Comparison of ENCODE assay signal across 1 cellular context in the genomic region with DNA sequence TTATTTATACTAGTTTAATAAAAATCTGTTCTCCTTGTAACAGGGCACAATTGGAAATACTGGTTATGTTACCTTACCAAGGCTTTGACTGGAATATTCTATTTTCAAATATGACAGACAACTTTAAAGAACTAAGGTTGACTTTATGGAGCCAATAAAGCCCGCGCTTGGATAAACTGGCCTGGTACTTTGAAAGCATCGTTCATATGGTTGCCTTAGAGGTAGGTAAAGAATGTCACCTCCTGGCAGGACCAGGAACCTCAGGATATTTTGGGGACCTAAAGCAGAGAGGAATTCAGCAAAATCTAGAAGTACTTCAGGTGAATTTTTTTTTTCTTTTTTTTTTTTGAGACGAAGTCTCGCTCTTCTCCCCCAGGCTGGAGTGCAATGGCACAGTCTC.
TF ChIP-seq lines count a peak whose summit lies in the region.

No MANE protein-coding gene starts in this region.

TF ChIP-seq in SK-N-SH treated with all-trans-retinoic acid at 6 μM for 48 hours, 23 proteins besides CTCF, POLR2A, EP300 and RAD21 (continued from another document):
- TF ChIP-seq, protein P1, sequence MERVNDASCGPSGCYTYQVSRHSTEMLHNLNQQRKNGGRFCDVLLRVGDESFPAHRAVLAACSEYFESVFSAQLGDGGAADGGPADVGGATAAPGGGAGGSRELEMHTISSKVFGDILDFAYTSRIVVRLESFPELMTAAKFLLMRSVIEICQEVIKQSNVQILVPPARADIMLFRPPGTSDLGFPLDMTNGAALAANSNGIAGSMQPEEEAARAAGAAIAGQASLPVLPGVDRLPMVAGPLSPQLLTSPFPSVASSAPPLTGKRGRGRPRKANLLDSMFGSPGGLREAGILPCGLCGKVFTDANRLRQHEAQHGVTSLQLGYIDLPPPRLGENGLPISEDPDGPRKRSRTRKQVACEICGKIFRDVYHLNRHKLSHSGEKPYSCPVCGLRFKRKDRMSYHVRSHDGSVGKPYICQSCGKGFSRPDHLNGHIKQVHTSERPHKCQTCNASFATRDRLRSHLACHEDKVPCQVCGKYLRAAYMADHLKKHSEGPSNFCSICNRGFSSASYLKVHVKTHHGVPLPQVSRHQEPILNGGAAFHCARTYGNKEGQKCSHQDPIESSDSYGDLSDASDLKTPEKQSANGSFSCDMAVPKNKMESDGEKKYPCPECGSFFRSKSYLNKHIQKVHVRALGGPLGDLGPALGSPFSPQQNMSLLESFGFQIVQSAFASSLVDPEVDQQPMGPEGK (CRISPR knock-in tag; IDR thresholded peaks at IDR 0.05; ENCODE audit: borderline replicate concordance) = no peak
- TF ChIP-seq CSDC2 (CRISPR knock-in tag; IDR thresholded peaks at IDR 0.05) (no peak), ARNTL (CRISPR knock-in tag; IDR thresholded peaks at IDR 0.05; ENCODE audit: borderline replicate concordance, low read depth) (no peak), ISL1 (CRISPR knock-in tag; IDR thresholded peaks at IDR 0.05) (no peak), TCF4 (CRISPR knock-in tag; IDR thresholded peaks at IDR 0.05; ENCODE audit: borderline replicate concordance) (no peak), ZFP30 (CRISPR knock-in tag; IDR thresholded peaks at IDR 0.05) (no peak), GLIS3 (CRISPR knock-in tag; IDR thresholded peaks at IDR 0.05) (no peak)
- TF ChIP-seq, protein P2, sequence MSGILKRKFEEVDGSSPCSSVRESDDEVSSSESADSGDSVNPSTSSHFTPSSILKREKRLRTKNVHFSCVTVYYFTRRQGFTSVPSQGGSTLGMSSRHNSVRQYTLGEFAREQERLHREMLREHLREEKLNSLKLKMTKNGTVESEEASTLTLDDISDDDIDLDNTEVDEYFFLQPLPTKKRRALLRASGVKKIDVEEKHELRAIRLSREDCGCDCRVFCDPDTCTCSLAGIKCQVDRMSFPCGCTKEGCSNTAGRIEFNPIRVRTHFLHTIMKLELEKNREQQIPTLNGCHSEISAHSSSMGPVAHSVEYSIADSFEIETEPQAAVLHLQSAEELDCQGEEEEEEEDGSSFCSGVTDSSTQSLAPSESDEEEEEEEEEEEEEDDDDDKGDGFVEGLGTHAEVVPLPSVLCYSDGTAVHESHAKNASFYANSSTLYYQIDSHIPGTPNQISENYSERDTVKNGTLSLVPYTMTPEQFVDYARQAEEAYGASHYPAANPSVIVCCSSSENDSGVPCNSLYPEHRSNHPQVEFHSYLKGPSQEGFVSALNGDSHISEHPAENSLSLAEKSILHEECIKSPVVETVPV (CRISPR knock-in tag; IDR thresholded peaks at IDR 0.05) = no peak
